ENCODE assay signal across 1 cellular context in genomic region chr11:36619502-36619901, GRCh38.
TF ChIP-seq lines count a peak whose summit lies in the region.

No MANE protein-coding gene starts in this region.

TF ChIP-seq in HepG2, 621 proteins besides CTCF, POLR2A, EP300 and RAD21:
- TF ChIP-seq ZBTB10 (CRISPR knock-in tag; IDR thresholded peaks at IDR 0.05; ENCODE audit: borderline replicate concordance), result no peak
- TF ChIP-seq HNF4A (CRISPR knock-in tag; IDR thresholded peaks at IDR 0.05), result no peak
- TF ChIP-seq HHEX (CRISPR knock-in tag; IDR thresholded peaks at IDR 0.05), result no peak
- no peak for TF ChIP-seq ZNF468 (CRISPR knock-in tag; IDR thresholded peaks at IDR 0.05)
- no peak for TF ChIP-seq IRF2 (CRISPR knock-in tag; IDR thresholded peaks at IDR 0.05)
- no peak for TF ChIP-seq TAF15 (IDR thresholded peaks at IDR 0.05; ENCODE audit: low read depth, low read length, poor library complexity, severe bottlenecking)
